In genomic region chr18:30444544-30444943, GRCh38 we compare ENCODE assay signal across 29 cellular contexts.
DNase-seq lines count a peak whose midpoint lies in the region; ATAC-seq, FAIRE-seq and TF ChIP-seq lines count a peak whose summit lies in the region.
"Had no signal": no experiment of that assay in that cellular context is flagged by ENCODE, and none has a peak within 500 bp of the region (broad histone marks: within the 10 kb centered on the region; RNA-seq: fewer than 3 reads in every experiment).

No MANE protein-coding gene starts in this region.

- H3K4me1 ChIP-seq in HepG2 (ENCODE audit: insufficient read depth, low read length) = no peaks in the 10 kb centered on the region
- no peaks in the 10 kb centered on the region for H3K4me1 ChIP-seq in right lobe of liver
- H3K4me1 ChIP-seq in K562 (replicated peaks in 1 of 2; ENCODE audit: control insufficient read depth in 2 of 2, insufficient read depth in 2 of 2, low read length in 2 of 2) = no peaks in the 10 kb centered on the region
- H3K4me1 ChIP-seq: A549, BE2C, BLaER1, Caco-2 had no signal

- H3K27me3 ChIP-seq in HepG2 (ENCODE audit: control insufficient read depth in 1 of 2, insufficient read depth in 2 of 2, low read length in 2 of 2) (no peaks in the 10 kb centered on the region), right lobe of liver (no peaks in the 10 kb centered on the region), K562 (ENCODE audit: control insufficient read depth in 2 of 2, insufficient read depth in 2 of 2, low read length in 2 of 2) (no peaks in the 10 kb centered on the region)
- H3K27me3 ChIP-seq: BE2C; BLaER1; BLaER1 treated with 17β-estradiol and CSF1 and Interleukin-3, amounts not matched to agents 10 nM and 100 nM had no signal

- no peaks in the 10 kb centered on the region for H3K9me3 ChIP-seq in HepG2 (ENCODE audit: low read length)
- H3K9me3 ChIP-seq in right lobe of liver = no peaks in the 10 kb centered on the region
- H3K9me3 ChIP-seq in K562 (replicated peaks; ENCODE audit: control insufficient read depth, insufficient read depth, low read depth, low read length) = no peaks in the 10 kb centered on the region
- H3K9me3 ChIP-seq: A549; BE2C; BLaER1; BLaER1 treated with 17β-estradiol and CSF1 and Interleukin-3, amounts not matched to agents 10 nM and 100 nM; Caco-2 had no signal

- TF ChIP-seq EP300 in HepG2 (IDR thresholded peaks at IDR 0.05; ENCODE audit: low read depth in 2 of 2, low read length in 2 of 2) = no peak
- no peak for TF ChIP-seq EP300 in HepG2 (CRISPR knock-in tag; IDR thresholded peaks at IDR 0.05; ENCODE audit: borderline replicate concordance)
- TF ChIP-seq EP300 in K562 (IDR thresholded peaks at IDR 0.05; ENCODE audit: low read length) = no peak

- no peak overlapping the region for H3K9ac ChIP-seq in HepG2 (ENCODE audit: insufficient read depth, low read depth, low read length)
- no peak overlapping the region for H3K9ac ChIP-seq in K562 (ENCODE audit: insufficient read depth in 1 of 2, low read depth in 2 of 2, low read length in 2 of 2)
- H3K9ac ChIP-seq: BLaER1; BLaER1 treated with 17β-estradiol and CSF1 and Interleukin-3, amounts not matched to agents 10 nM and 100 nM had no signal

- H3K27ac ChIP-seq in HepG2 (ENCODE audit: extremely low read length, insufficient read depth, low read length) = no peak overlapping the region
- no peak overlapping the region for H3K27ac ChIP-seq in right lobe of liver
- no peak overlapping the region for H3K27ac ChIP-seq in K562 (ENCODE audit: extremely low read depth, low read depth, low read length)
- H3K27ac ChIP-seq: 22Rv1; A549; BLaER1; BLaER1 treated with 17β-estradiol and CSF1 and Interleukin-3, amounts not matched to agents 10 nM and 100 nM; C4-2B had no signal

- H3K36me3 ChIP-seq in HepG2 (replicated peaks in 1 of 2; ENCODE audit: control insufficient read depth in 1 of 2, insufficient read depth in 2 of 2, low read length in 2 of 2) (no peaks in the 10 kb centered on the region), right lobe of liver (no peaks in the 10 kb centered on the region), K562 (ENCODE audit: control insufficient read depth, insufficient read depth, low read length) (no peaks in the 10 kb centered on the region)
- H3K36me3 ChIP-seq: BE2C; BLaER1; BLaER1 treated with 17β-estradiol and CSF1 and Interleukin-3, amounts not matched to agents 10 nM and 100 nM had no signal

- intact Hi-C loops in HepG2 (cut with micrococcal nuclease; ENCODE audit: unreplicated experiment) = no loop called here
- intact Hi-C loops in right lobe of liver (cut with DNase I) = no loop called here
- intact Hi-C loops in K562 (cut with micrococcal nuclease) = no loop called here

- POLR2A ChIA-PET in HepG2 (lab: Yijun Ruan, JAX) = no interaction called here
- POLR2A ChIA-PET in K562 (lab: Yijun Ruan, JAX) = no interaction called here

- no peak for TF ChIP-seq CTCF in HepG2 (CRISPR knock-in tag; IDR thresholded peaks at IDR 0.05)
- no peak for TF ChIP-seq CTCF in right lobe of liver (IDR thresholded peaks at IDR 0.05)
- no peak for TF ChIP-seq CTCF in K562 (IDR thresholded peaks at IDR 0.05 in 2 of 3, conservative IDR thresholded peaks at IDR 0.05 in 1 of 3; ENCODE audit: insufficient read depth in 2 of 3, low read depth in 1 of 3, low read length in 3 of 3)

- CTCF ChIA-PET in HepG2 (lab: Yijun Ruan, JAX; ENCODE audit: low intra/inter-chr PET ratio, low total read pairs) (no interaction called here), K562 (lab: Yijun Ruan, JAX; ENCODE audit: low intra/inter-chr PET ratio) (no interaction called here)

- no peak for ATAC-seq in HepG2
- ATAC-seq in right lobe of liver = no peak
- ATAC-seq in K562 = no peak
- ATAC-seq in HG02885 (IDR thresholded peaks at IDR 0.05; ENCODE audit: poor library complexity, unreplicated experiment) = no peak
- ATAC-seq: A549; CD8-positive, alpha-beta T cell had no signal

- WGBS in HepG2 (ENCODE audit: low lambda C conversion rate) = 0% methylated on average over 2 of the region's 2 CpGs
- WGBS in right lobe of liver (ENCODE audit: insufficient coverage, low coverage, low lambda C conversion rate, missing lambda C conversion rate) = 47% methylated on average over 2 of the region's 2 CpGs
- 0% methylated on average over 2 of the region's 2 CpGs for WGBS in K562 (ENCODE audit: insufficient coverage, low coverage, missing lambda C conversion rate)

- H3K9me1 ChIP-seq in K562 (ENCODE audit: control insufficient read depth, insufficient read depth, low read length) = no peaks in the 10 kb centered on the region

- H3K4me2 ChIP-seq in HepG2 (ENCODE audit: low read depth, low read length) = no peak overlapping the region
- H3K4me2 ChIP-seq in K562 (ENCODE audit: insufficient read depth, low read length) = no peak overlapping the region
- H3K4me2 ChIP-seq: A549; BLaER1; BLaER1 treated with 17β-estradiol and CSF1 and Interleukin-3, amounts not matched to agents 10 nM and 100 nM had no signal

- FAIRE-seq in HepG2 (lab: Jason Lieb, UNC) (no peak), K562 (lab: Jason Lieb, UNC) (no peak)
- FAIRE-seq: A549 had no signal

- DNase-seq in HepG2 (ENCODE audit: low spot score) (no peak), right lobe of liver (no peak), K562 (ENCODE audit: extremely low read depth in 1 of 4, low spot score in 3 of 4) (no peak)
- DNase-seq: 8988T; ACHN; AML-193; BE2C; C1 segment of cervical spinal cord; Caco-2; Calu3; CD4-positive, alpha-beta memory T cell; CD4-positive, alpha-beta T cell; CD4-positive, CD25-positive, alpha-beta regulatory T cell; CD8-positive, alpha-beta memory T cell; CD8-positive, alpha-beta T cell; COR-L47; DMS 273 treated with DMSO at 0.1 percent for 48 hours; DMS153; DMS53; DMS79; DMS79 treated with DMSO at 0.1 percent for 48 hours; DND-41; EL had no signal

- in situ Hi-C loops in HepG2 (cut with HindIII; ENCODE audit: extremely low pct_ligation_motif_present, low pct_unique_long_range_greater_than_20kb) (no loop called here), K562 (cut with MboI) (no loop called here)

- H3K79me2 ChIP-seq in HepG2 (ENCODE audit: insufficient read depth, low read length) = no peaks in the 10 kb centered on the region
- no peaks in the 10 kb centered on the region for H3K79me2 ChIP-seq in K562 (ENCODE audit: control insufficient read depth, insufficient read depth, low read length)

- TF ChIP-seq POLR2A in HepG2 (IDR thresholded peaks at IDR 0.05; ENCODE audit: insufficient read depth in 1 of 2, low read depth in 2 of 2, low read length in 2 of 2) (no peak), right lobe of liver (IDR thresholded peaks at IDR 0.05) (no peak), K562 (conservative IDR thresholded peaks at IDR 0.05) (no peak)

- H3K4me3 ChIP-seq in HepG2 (replicated peaks in 1 of 3; ENCODE audit: insufficient read depth in 1 of 3, low read depth in 2 of 3, low read length in 3 of 3) (no peak overlapping the region), right lobe of liver (no peak overlapping the region), K562 (no peak overlapping the region)
- H3K4me3 ChIP-seq: A549; BLaER1; BLaER1 treated with 17β-estradiol and CSF1 and Interleukin-3, amounts not matched to agents 10 nM and 100 nM had no signal

- no peak overlapping the region for H2AFZ ChIP-seq in HepG2 (ENCODE audit: low read length)
- H2AFZ ChIP-seq in K562 (ENCODE audit: low read depth, low read length) = peak overlapping the region; percentile 64; the same call in 1 of the 2 replicates

- TF ChIP-seq RAD21 in HepG2 (CRISPR knock-in tag; IDR thresholded peaks at IDR 0.05) (no peak), K562 (CRISPR knock-in tag; conservative IDR thresholded peaks at IDR 0.05 in 1 of 2, IDR thresholded peaks at IDR 0.05 in 1 of 2) (no peak)

- BruUV-seq in HepG2 (replicated peaks; lab: Mats Ljungman, UMichigan) = no TSS peak
- BruUV-seq in K562 (replicated peaks; lab: Mats Ljungman, UMichigan) = no TSS peak

- no peaks in the 10 kb centered on the region for H4K20me1 ChIP-seq in HepG2 (ENCODE audit: insufficient read depth, low read length)
- H4K20me1 ChIP-seq in K562 (replicated peaks; ENCODE audit: control insufficient read depth, insufficient read depth, low read length) = no peaks in the 10 kb centered on the region
- H4K20me1 ChIP-seq: BLaER1; BLaER1 treated with 17β-estradiol and CSF1 and Interleukin-3, amounts not matched to agents 10 nM and 100 nM had no signal

TF ChIP-seq in HepG2, 621 proteins besides CTCF, POLR2A, EP300 and RAD21 (continues in another document):
- TF ChIP-seq CREB1 (IDR thresholded peaks at IDR 0.05) (peak; percentile 92), CREB1 (CRISPR knock-in tag; IDR thresholded peaks at IDR 0.05) (no peak)

TF ChIP-seq in K562, 482 proteins besides CTCF, POLR2A, EP300 and RAD21 (continues in another document):
- TF ChIP-seq ZNF184 (CRISPR knock-in tag; IDR thresholded peaks at IDR 0.05) (no peak), POLR2G (IDR thresholded peaks at IDR 0.05; ENCODE audit: low read depth, low read length) (no peak), BCOR (IDR thresholded peaks at IDR 0.05) (no peak), CLOCK (CRISPR knock-in tag; IDR thresholded peaks at IDR 0.05; ENCODE audit: borderline replicate concordance) (no peak)
